In genomic region chr4:84722720-84723119, GRCh38 we compare ENCODE assay signal across 32 cellular contexts.
"Had no signal": no experiment of that assay in that cellular context is flagged by ENCODE, and none has a peak within 500 bp of the region (broad histone marks: within the 10 kb centered on the region; RNA-seq: fewer than 3 reads in every experiment).

No MANE protein-coding gene starts in this region.

- H3K4me3 ChIP-seq: prostate gland, skin epidermis, upper lobe of left lung, vagina had no signal

- H3K27ac ChIP-seq: neutrophil, prostate gland, skin epidermis, upper lobe of left lung, vagina, WERI-Rb-1 had no signal

- DNase-seq: activated CD4-positive, alpha-beta memory T cell treated with anti-CD3 and anti-CD28 coated beads for 36 hours; activated CD4-positive, alpha-beta T cell treated with anti-CD3 and anti-CD28 coated beads, Interleukin-2, amount 10 ng/mL, durations not matched to agents 24 days and 14 days; activated CD8-positive, alpha-beta memory T cell treated with anti-CD3 and anti-CD28 coated beads, Interleukin-2, amount 50 U/mL, for 4 hours; activated gamma-delta T cell; activated naive CD4-positive, alpha-beta T cell treated with anti-CD3 and anti-CD28 coated beads, Interleukin-2, amount 10 ng/mL, durations not matched to agents 7 days and 5 days; activated naive CD8-positive, alpha-beta T cell treated with anti-CD3 and anti-CD28 coated beads, Interleukin-2, amount 10 ng/mL, durations not matched to agents 7 days and 5 days; activated T-cell treated with anti-CD3 and anti-CD28 coated beads, Interleukin-2, amount 50 U/mL, for 1 hour; caudate nucleus; endodermal cell; foreskin fibroblast; head of caudate nucleus; hippocampal formation; kidney; left colon; mammary epithelial cell; retina; stimulated activated CD4-positive, alpha-beta T cell treated with anti-CD3 and anti-CD28 coated beads, Interleukin-1b, Interleukin-23, amount 100 ng/mL, for 48 hours; stimulated activated CD4-positive, alpha-beta T cell treated with anti-CD3 and anti-CD28 coated beads, Interleukin-4, amount 100 ng/mL, for 4 hours; stimulated activated CD8-positive, alpha-beta memory T cell treated with anti-CD3 and anti-CD28 coated beads, Interleukin-4, amount 100 ng/mL, for 48 hours; stimulated activated naive CD8-positive, alpha-beta T cell treated with anti-CD3 and anti-CD28 coated beads, Interleukin-15, amount 100 ng/mL, for 72 hours; T-helper 9 cell; upper lobe of left lung; WERI-Rb-1 had no signal

- H3K9me3 ChIP-seq: neutrophil, prostate gland, upper lobe of left lung, vagina had no signal

- H3K27me3 ChIP-seq: neutrophil, upper lobe of left lung, vagina had no signal

- FAIRE-seq: astrocyte, kidney had no signal

- H3K4me1 ChIP-seq: prostate gland, upper lobe of left lung, vagina had no signal

- ATAC-seq: activated CD4-positive, CD25-positive, alpha-beta regulatory T cell treated with anti-CD3 and anti-CD28 coated beads, Interleukin-2, amount 50 U/mL, for 24 hours; esophagus mucosa; left colon; sciatic nerve; stimulated activated memory B cell treated with anti-CD40 and anti-IgM and Interleukin-4, amounts not matched to agents 10 μg/mL and 1 μg/mL and 100 μg/mL, for 72 hours; stimulated activated naive CD8-positive, alpha-beta T cell treated with anti-CD3 and anti-CD28 coated beads, Interleukin-15, amount 100 ng/mL, for 72 hours had no signal

- H3K36me3 ChIP-seq: prostate gland had no signal
